Comparison of ENCODE assay signal across 18 cellular contexts in genomic region chr16:901149-901548, GRCh38.
A peak's percentile ranks its signal among the peaks of the same experiment; 100 is the strongest.
DNase-seq lines count a peak whose midpoint lies in the region; ATAC-seq, FAIRE-seq and TF ChIP-seq lines count a peak whose summit lies in the region.
"Had no signal": no experiment of that assay in that cellular context is flagged by ENCODE, and none has a peak within 500 bp of the region (broad histone marks: within the 10 kb centered on the region; RNA-seq: fewer than 3 reads in every experiment).

No MANE protein-coding gene starts in this region.

- H3K27me3 Mint-ChIP-seq in astrocyte (ENCODE audit: low read depth, unreplicated experiment) = peaks cover 21% of the 10 kb centered on the region
- no peaks in the 10 kb centered on the region for H3K27me3 Mint-ChIP-seq in progenitor cell of endocrine pancreas
- H3K27me3 Mint-ChIP-seq: CD4-positive, CD25-positive, alpha-beta regulatory T cell had no signal

- H3K27me3 ChIP-seq in right atrium auricular region (no peaks in the 10 kb centered on the region), H7 (ENCODE audit: control insufficient read depth, insufficient read depth, low read length) (no peaks in the 10 kb centered on the region), astrocyte (ENCODE audit: insufficient read depth, low read length) (no peaks in the 10 kb centered on the region)
- H3K27me3 ChIP-seq: BLaER1 treated with 17β-estradiol and CSF1 and Interleukin-3, amounts not matched to agents 10 nM and 100 nM had no signal

- TF ChIP-seq CTCF in right atrium auricular region (IDR thresholded peaks at IDR 0.05) = no peak
- no peak for TF ChIP-seq CTCF in astrocyte (IDR thresholded peaks at IDR 0.05; ENCODE audit: insufficient read depth, low read depth, low read length)
- no peak for TF ChIP-seq CTCF in progenitor cell of endocrine pancreas (IDR thresholded peaks at IDR 0.05; ENCODE audit: unreplicated experiment)

- H3K9me3 Mint-ChIP-seq in astrocyte (ENCODE audit: unreplicated experiment) (peaks cover 2% of the 10 kb centered on the region), progenitor cell of endocrine pancreas (ENCODE audit: low read depth) (peaks cover 10% of the 10 kb centered on the region)
- H3K9me3 Mint-ChIP-seq: CD4-positive, CD25-positive, alpha-beta regulatory T cell had no signal

- no peaks in the 10 kb centered on the region for H3K79me2 ChIP-seq in astrocyte (ENCODE audit: insufficient read depth, low read length)

- H3K9ac ChIP-seq in astrocyte (ENCODE audit: low read length) = no peak overlapping the region
- H3K9ac ChIP-seq: BLaER1 treated with 17β-estradiol and CSF1 and Interleukin-3, amounts not matched to agents 10 nM and 100 nM; GM23248 had no signal

- H3K27ac ChIP-seq in right atrium auricular region (no peak overlapping the region), astrocyte (ENCODE audit: low read depth, low read length) (no peak overlapping the region)
- H3K27ac ChIP-seq: 22Rv1; BLaER1 treated with 17β-estradiol and CSF1 and Interleukin-3, amounts not matched to agents 10 nM and 100 nM; GM23248; HL-60 had no signal

- H3K4me3 ChIP-seq in right atrium auricular region (no peak overlapping the region), H7 (ENCODE audit: insufficient read depth, low read depth, low read length) (no peak overlapping the region), astrocyte (ENCODE audit: insufficient read depth, low read depth, low read length) (no peak overlapping the region)
- H3K4me3 ChIP-seq: BLaER1 treated with 17β-estradiol and CSF1 and Interleukin-3, amounts not matched to agents 10 nM and 100 nM; GM23248; HAP-1 had no signal

- no peaks in the 10 kb centered on the region for H4K20me1 ChIP-seq in astrocyte (ENCODE audit: insufficient read depth, low read length)

- DNase-seq in Right ventricle myocardium inferior (ENCODE audit: missing footprints) = peak; percentile 28
- no peak for DNase-seq in right atrium auricular region (ENCODE audit: low spot score)
- DNase-seq in H7 = peak; percentile 79
- no peak for DNase-seq in astrocyte (ENCODE audit: low read depth)
- DNase-seq in progenitor cell of endocrine pancreas (ENCODE audit: low spot score, unreplicated experiment) = no peak
- no peak for DNase-seq in NCI-H345 (lab: John Stamatoyannopoulos, UW)
- DNase-seq: AML-193; CD4-positive, CD25-positive, alpha-beta regulatory T cell; DMS 273 treated with DMSO at 0.1 percent for 48 hours; GM23248; HFFc6 had no signal

- FAIRE-seq in astrocyte (lab: Jason Lieb, UNC) = no peak
- FAIRE-seq: GM18507 had no signal

- no peak overlapping the region for H3K4me2 ChIP-seq in astrocyte (ENCODE audit: low read length)
- H3K4me2 ChIP-seq: BLaER1 treated with 17β-estradiol and CSF1 and Interleukin-3, amounts not matched to agents 10 nM and 100 nM had no signal

- H3K36me3 Mint-ChIP-seq in astrocyte (ENCODE audit: low read depth, unreplicated experiment) (peaks cover 12% of the 10 kb centered on the region), progenitor cell of endocrine pancreas (ENCODE audit: insufficient read depth) (peaks cover 11% of the 10 kb centered on the region)

- ATAC-seq in Right ventricle myocardium inferior (no peak), GM18502 (IDR thresholded peaks at IDR 0.05; ENCODE audit: poor library complexity, unreplicated experiment) (no peak), HG03439 (IDR thresholded peaks at IDR 0.05; ENCODE audit: unreplicated experiment) (no peak)

- no peaks in the 10 kb centered on the region for H3K4me1 Mint-ChIP-seq in astrocyte (ENCODE audit: low read depth, unreplicated experiment)
- peaks cover 3% of the 10 kb centered on the region for H3K4me1 Mint-ChIP-seq in progenitor cell of endocrine pancreas (ENCODE audit: low read depth)

- H2AFZ ChIP-seq in astrocyte (ENCODE audit: low read depth, low read length) = no peak overlapping the region
- H2AFZ ChIP-seq: GM23248 had no signal

- H3K4me1 ChIP-seq in right atrium auricular region = no peaks in the 10 kb centered on the region
- no peaks in the 10 kb centered on the region for H3K4me1 ChIP-seq in astrocyte (ENCODE audit: insufficient read depth, low read length)
- H3K4me1 ChIP-seq: HAP-1 had no signal

- no peaks in the 10 kb centered on the region for H3K9me3 ChIP-seq in right atrium auricular region
- H3K9me3 ChIP-seq in astrocyte (ENCODE audit: insufficient read depth, low read depth, low read length) = no peaks in the 10 kb centered on the region
- H3K9me3 ChIP-seq: HAP-1 had no signal

- intact Hi-C loops in Right ventricle myocardium inferior (cut with DNase I) = no loop called here

- H3K27ac Mint-ChIP-seq in astrocyte (ENCODE audit: unreplicated experiment) = peak overlapping the region; percentile 47
- H3K27ac Mint-ChIP-seq in progenitor cell of endocrine pancreas = peak overlapping the region; percentile 16
- H3K27ac Mint-ChIP-seq: CD4-positive, CD25-positive, alpha-beta regulatory T cell; HFFc6 had no signal

- H3K4me3 Mint-ChIP-seq in astrocyte (ENCODE audit: unreplicated experiment) (no peak overlapping the region), progenitor cell of endocrine pancreas (ENCODE audit: low read depth) (no peak overlapping the region)
- H3K4me3 Mint-ChIP-seq: CD4-positive, CD25-positive, alpha-beta regulatory T cell; HFFc6 had no signal

- no peaks in the 10 kb centered on the region for H3K36me3 ChIP-seq in right atrium auricular region
- H3K36me3 ChIP-seq in H7 (replicated peaks; ENCODE audit: control insufficient read depth, insufficient read depth, low read length) = no peaks in the 10 kb centered on the region
- H3K36me3 ChIP-seq in astrocyte (ENCODE audit: insufficient read depth, low read length) = no peaks in the 10 kb centered on the region
- H3K36me3 ChIP-seq: HAP-1 had no signal

Comparison
In these comparisons a context has a peak if more than half of its experiments do, and no peak if none do; other contexts are left out.
1. DNase-seq: peak in Right ventricle myocardium inferior (single experiment) and H7 (single experiment); none in right atrium auricular region (single experiment), astrocyte (single experiment), progenitor cell of endocrine pancreas (single experiment) and NCI-H345 (single experiment).